ENCODE assay signal across 16 cellular contexts in the genomic region with DNA sequence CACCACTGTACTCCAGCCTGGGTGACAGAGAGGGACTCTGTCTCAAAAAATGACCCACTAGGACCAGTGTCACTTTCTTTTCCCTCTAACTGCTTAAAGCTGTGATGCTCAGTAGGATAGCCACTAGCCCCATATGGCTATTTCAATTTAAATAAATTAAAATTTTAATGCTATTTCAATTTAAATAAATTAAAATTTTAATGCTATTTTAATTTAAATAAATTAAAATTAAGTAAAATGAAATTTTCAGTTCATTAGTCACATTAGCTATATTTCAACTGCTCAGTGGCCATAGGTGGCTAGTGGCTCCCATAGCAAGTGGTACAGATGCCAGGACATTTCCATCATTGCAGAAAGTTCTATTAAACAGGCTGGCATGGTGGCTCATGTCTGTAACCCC. TPM values are rescaled to one million over a fixed set of nuclear protein-coding genes. Genes with fewer than 3 reads are reported as not detected.
DNase-seq lines count a peak whose midpoint lies in the region; ATAC-seq lines count a peak whose summit lies in the region.
"Had no signal": no experiment of that assay in that cellular context is flagged by ENCODE, and none has a peak within 500 bp of the region (broad histone marks: within the 10 kb centered on the region; RNA-seq: fewer than 3 reads in every experiment).

No MANE protein-coding gene starts in this region.

- H3K4me1 ChIP-seq in CD4-positive, alpha-beta memory T cell (ENCODE audit: insufficient read depth, low read length): peaks cover 84% of the 10 kb centered on the region
- peaks cover 19% of the 10 kb centered on the region for H3K4me1 ChIP-seq in effector memory CD4-positive, alpha-beta T cell (ENCODE audit: control insufficient read depth, insufficient read depth, low read length, poor library complexity, severe bottlenecking)
- H3K4me1 ChIP-seq: Caco-2 had no signal

- POLR2A ChIA-PET in CD4-positive, alpha-beta memory T cell (lab: Charles Lee; ENCODE audit: partially characterized antibody): interaction anchor here (0.6 to 11.9 kb wide), 8 partner anchors 6 to 339 kb away, joined by 3 to 162 read pairs (median 10); a partner anchor contains a TSS

- H3K4me3 Mint-ChIP-seq in activated T-cell treated with anti-CD3 and anti-CD28 coated beads, Interleukin-2, amount 50 U/mL, for 24 hours: no peak overlapping the region
- no peak overlapping the region for H3K4me3 Mint-ChIP-seq in activated T-cell treated with anti-CD3 and anti-CD28 coated beads, Interleukin-2, amount 50 U/mL, for 72 hours
- H3K4me3 Mint-ChIP-seq in CD4-positive, alpha-beta memory T cell: no peak overlapping the region
- H3K4me3 Mint-ChIP-seq: GM23338, H9 had no signal

- peak overlapping the region; percentile 67 for H3K27ac Mint-ChIP-seq in activated T-cell treated with anti-CD3 and anti-CD28 coated beads, Interleukin-2, amount 50 U/mL, for 24 hours
- H3K27ac Mint-ChIP-seq in activated T-cell treated with anti-CD3 and anti-CD28 coated beads, Interleukin-2, amount 50 U/mL, for 72 hours: no peak overlapping the region
- peak overlapping the region in 4 of 7 donors; percentile 82 to 98 (median 84) for H3K27ac Mint-ChIP-seq in CD4-positive, alpha-beta memory T cell
- H3K27ac Mint-ChIP-seq: GM23338 had no signal

- H3K36me3 ChIP-seq in CD4-positive, alpha-beta memory T cell (ENCODE audit: insufficient read depth, low read length): peaks cover 76% of the 10 kb centered on the region
- H3K36me3 ChIP-seq in effector memory CD4-positive, alpha-beta T cell (ENCODE audit: control insufficient read depth, insufficient read depth, low read length): peaks cover 89% of the 10 kb centered on the region

- no peaks in the 10 kb centered on the region for H3K27me3 Mint-ChIP-seq in activated T-cell treated with anti-CD3 and anti-CD28 coated beads, Interleukin-2, amount 50 U/mL, for 24 hours
- no peaks in the 10 kb centered on the region for H3K27me3 Mint-ChIP-seq in activated T-cell treated with anti-CD3 and anti-CD28 coated beads, Interleukin-2, amount 50 U/mL, for 72 hours (ENCODE audit: low read depth)
- H3K27me3 Mint-ChIP-seq in CD4-positive, alpha-beta memory T cell: no peaks in the 10 kb centered on the region

- DNase-seq in activated T-cell treated with anti-CD3 and anti-CD28 coated beads, Interleukin-2, amount 50 U/mL, for 24 hours: no peak
- no peak for DNase-seq in activated T-cell treated with anti-CD3 and anti-CD28 coated beads, Interleukin-2, amount 50 U/mL, for 72 hours
- no peak for DNase-seq in CD4-positive, alpha-beta memory T cell
- no peak for DNase-seq in effector memory CD4-positive, alpha-beta T cell
- DNase-seq in effector CD8-positive, alpha-beta T cell (lab: John Stamatoyannopoulos, UW): no peak
- no peak for DNase-seq in stimulated activated CD4-positive, alpha-beta T cell treated with anti-CD3 and anti-CD28 coated beads, Interleukin-4, amount 100 ng/mL, for 1 hour
- DNase-seq in H4 (ENCODE audit: low spot score): no peak
- DNase-seq: 8988T; AML-193; Caco-2; CD8-positive, alpha-beta memory T cell; DND-41; GDM1; H9 had no signal

- peaks cover 85% of the 10 kb centered on the region for H3K4me1 Mint-ChIP-seq in activated T-cell treated with anti-CD3 and anti-CD28 coated beads, Interleukin-2, amount 50 U/mL, for 24 hours (ENCODE audit: low read depth)
- H3K4me1 Mint-ChIP-seq in activated T-cell treated with anti-CD3 and anti-CD28 coated beads, Interleukin-2, amount 50 U/mL, for 72 hours (ENCODE audit: low read depth): peaks cover 77% of the 10 kb centered on the region
- H3K4me1 Mint-ChIP-seq in CD4-positive, alpha-beta memory T cell: peaks cover 35 to 91% (median 65%) of the 10 kb centered on the region in 4 donors
- H3K4me1 Mint-ChIP-seq: GM23338 had no signal

- H3K4me3 ChIP-seq in CD4-positive, alpha-beta memory T cell (ENCODE audit: low read length in 2 of 2): no peak overlapping the region
- H3K4me3 ChIP-seq in effector memory CD4-positive, alpha-beta T cell (ENCODE audit: insufficient read depth, low read depth, low read length, poor library complexity, severe bottlenecking): no peak overlapping the region
- H3K4me3 ChIP-seq: BLaER1, GM23338 had no signal

- ATAC-seq in activated T-cell treated with anti-CD3 and anti-CD28 coated beads, Interleukin-2, amount 50 U/mL, for 72 hours (replicated peaks in 1 of 2): no peak
- ATAC-seq: GM23338 had no signal

- CTCF ChIA-PET in CD4-positive, alpha-beta memory T cell (lab: Charles Lee; ENCODE audit: partially characterized antibody): interaction anchor here (0.9 to 3.0 kb wide), 7 partner anchors 8 to 68 kb away, joined by 3 to 13 read pairs (median 3); no protein-coding TSS in a partner anchor

- H3K27ac ChIP-seq in CD4-positive, alpha-beta memory T cell (ENCODE audit: low read depth, low read length): no peak overlapping the region
- H3K27ac ChIP-seq in effector memory CD4-positive, alpha-beta T cell (ENCODE audit: insufficient read depth, low read length, poor library complexity, severe bottlenecking): peak overlapping the region; percentile 36
- H3K27ac ChIP-seq: BLaER1 had no signal

- H3K9me3 ChIP-seq in CD4-positive, alpha-beta memory T cell (ENCODE audit: control insufficient read depth in 1 of 2, low read length in 2 of 2): no peaks in the 10 kb centered on the region
- no peaks in the 10 kb centered on the region for H3K9me3 ChIP-seq in effector memory CD4-positive, alpha-beta T cell (ENCODE audit: control insufficient read depth, low read length)
- H3K9me3 ChIP-seq: BLaER1, Caco-2 had no signal

- H3K27me3 ChIP-seq in CD4-positive, alpha-beta memory T cell (ENCODE audit: insufficient read depth, low read length): no peaks in the 10 kb centered on the region
- no peaks in the 10 kb centered on the region for H3K27me3 ChIP-seq in effector memory CD4-positive, alpha-beta T cell (replicated peaks; ENCODE audit: control insufficient read depth, insufficient read depth, low read length, poor library complexity, severe bottlenecking)
- H3K27me3 ChIP-seq: BLaER1 had no signal

- H3K9me3 Mint-ChIP-seq in activated T-cell treated with anti-CD3 and anti-CD28 coated beads, Interleukin-2, amount 50 U/mL, for 24 hours: no peaks in the 10 kb centered on the region
- H3K9me3 Mint-ChIP-seq in activated T-cell treated with anti-CD3 and anti-CD28 coated beads, Interleukin-2, amount 50 U/mL, for 72 hours: peaks cover 2% of the 10 kb centered on the region in 2 donors
- H3K9me3 Mint-ChIP-seq in CD4-positive, alpha-beta memory T cell: peaks cover 0 to 2% (median 0%) of the 10 kb centered on the region in 8 donors
- H3K9me3 Mint-ChIP-seq: CD8-positive, alpha-beta memory T cell; GM23338; H9 had no signal

- intact Hi-C loops in CD4-positive, alpha-beta memory T cell (cut with micrococcal nuclease): no loop called here

- peaks cover 98% of the 10 kb centered on the region for H3K36me3 Mint-ChIP-seq in activated T-cell treated with anti-CD3 and anti-CD28 coated beads, Interleukin-2, amount 50 U/mL, for 24 hours (ENCODE audit: low read depth)
- H3K36me3 Mint-ChIP-seq in activated T-cell treated with anti-CD3 and anti-CD28 coated beads, Interleukin-2, amount 50 U/mL, for 72 hours (ENCODE audit: insufficient read depth in 2 of 2): peaks cover 25 to 47% of the 10 kb centered on the region in 2 donors
- H3K36me3 Mint-ChIP-seq in CD4-positive, alpha-beta memory T cell: peaks cover 78 to 87% of the 10 kb centered on the region in 2 donors

RNA-seq across cellular contexts. Expression of a gene that starts 43.0 kb away (rescaled TPM):
- total RNA-seq in activated T-cell treated with anti-CD3 and anti-CD28 coated beads, Interleukin-2, amount 50 U/mL, for 72 hours: 100 to 1,000 TPM; 239 to 256 TPM
- total RNA-seq in CD4-positive, alpha-beta memory T cell: 100 to 1,000 TPM; 416 to 457 TPM
- 100 to 1,000 TPM in 1 of 2 donors, 10 to 100 TPM in 1; 41.6 to 151 TPM for polyA plus RNA-seq in CD4-positive, alpha-beta memory T cell
- total RNA-seq in H4 (2014; rRNA removed; shearing (Covaris generic)): 6.6 and 8.4 TPM in 2 replicates

Comparison
In these comparisons a context has a peak if more than half of its experiments do, and no peak if none do; other contexts are left out.
1. RNA of a gene that starts 43.0 kb away (total RNA-seq): 416 to 457 TPM in CD4-positive, alpha-beta memory T cell and 239 to 256 TPM in activated T-cell treated with anti-CD3 and anti-CD28 coated beads, Interleukin-2, amount 50 U/mL, for 72 hours; 6.6 to 8.4 TPM in H4; every median in the first group is over 10 times any median in the second.